In genomic region chr5:142697846-142698245, GRCh38 we compare ENCODE assay signal across 12 cellular contexts. TPM values are rescaled to one million over a fixed set of nuclear protein-coding genes. Genes with fewer than 3 reads are reported as not detected.
DNase-seq lines count a peak whose midpoint lies in the region; ATAC-seq, FAIRE-seq and TF ChIP-seq lines count a peak whose summit lies in the region.
"Had no signal": no experiment of that assay in that cellular context is flagged by ENCODE, and none has a peak within 500 bp of the region (broad histone marks: within the 10 kb centered on the region; RNA-seq: fewer than 3 reads in every experiment).

No MANE protein-coding gene starts in this region.

- H3K18ac ChIP-seq in H1 (ENCODE audit: extremely low read depth, low read length), result no peak overlapping the region

- ATAC-seq in Right ventricle myocardium inferior (peak; percentile 71), HG03135 (IDR thresholded peaks at IDR 0.05; ENCODE audit: unreplicated experiment) (no peak), HG03460 (IDR thresholded peaks at IDR 0.05; ENCODE audit: unreplicated experiment) (no peak), GM18873 (IDR thresholded peaks at IDR 0.05; ENCODE audit: low FRiP score, unreplicated experiment) (no peak)
- ATAC-seq: GM12878 had no signal

- H2BK5ac ChIP-seq in H1 (ENCODE audit: low read depth, low read length), result peak overlapping the region; percentile 41; the same call in 1 of the 2 replicates

- H3K9ac ChIP-seq in H1 (replicated peaks in 1 of 4; ENCODE audit: extremely low read depth in 1 of 4, low read depth in 3 of 4, low read length in 3 of 4), result no peak overlapping the region; a peak in 2 of 7 replicates

- H2BK120ac ChIP-seq in H1 (replicated peaks; ENCODE audit: low read depth, low read length), result no peak overlapping the region

- TF ChIP-seq POLR2A in H1 (IDR thresholded peaks at IDR 0.05; ENCODE audit: control extremely low read depth in 1 of 2, low read depth in 2 of 2, low read length in 2 of 2) (no peak), uterus (IDR thresholded peaks at IDR 0.05) (no peak)

- 85% methylated on average over 3 of the region's 3 CpGs; no CpG with 5 or more reads in 1 of the 2 experiments for WGBS in H1 (ENCODE audit: extremely low coverage in 1 of 2, insufficient coverage in 1 of 2, insufficient read length in 1 of 2, insufficient replicate concordance in 2 of 2, low coverage in 1 of 2, low lambda C conversion rate in 2 of 2, missing lambda C conversion rate in 1 of 2), 2 experiments

- H2BK20ac ChIP-seq in H1 (ENCODE audit: low read length), result peak overlapping the region; percentile 24

- H3K79me2 ChIP-seq in H1 (ENCODE audit: control insufficient read depth in 1 of 2, insufficient read depth in 2 of 2, low read length in 2 of 2), result no peaks in the 10 kb centered on the region

- H3K4me1 ChIP-seq in H1 (replicated peaks in 1 of 4; ENCODE audit: control insufficient read depth in 3 of 4, insufficient read depth in 4 of 4, low read length in 3 of 4), result peaks cover 2 to 26% (median 11%) of the 10 kb centered on the region in 4 experiments
- H3K4me1 ChIP-seq in uterus, result peaks cover 8 to 13% of the 10 kb centered on the region in 2 donors

- H3K27me3 ChIP-seq in H1 (replicated peaks in 1 of 4; ENCODE audit: control insufficient read depth in 3 of 4, extremely low read depth in 1 of 4, insufficient read depth in 3 of 4, low read length in 3 of 4) (no peaks in the 10 kb centered on the region), uterus (no peaks in the 10 kb centered on the region)

- FAIRE-seq in H1 (lab: Jason Lieb, UNC), result no peak
- FAIRE-seq: GM12878 had no signal

- CTCF ChIA-PET in H1 (lab: Charles Lee; ENCODE audit: partially characterized antibody), result interaction anchor here (1.0 to 29.7 kb wide), 34 partner anchors 9 to 644 kb away, joined by 3 to 605 read pairs (median 5); partner anchors contain the start of gene FGF1

- DNase-seq in Right ventricle myocardium inferior (ENCODE audit: missing footprints) (peak; percentile 68), cardiac septum (ENCODE audit: low spot score) (no peak), H1 (ENCODE audit: low read depth in 1 of 2, low spot score in 2 of 2) (no peak), mucosa of gallbladder (ENCODE audit: low spot score) (peak; percentile 34), uterus (peak; percentile 59 to 60)
- DNase-seq: activated naive CD8-positive, alpha-beta T cell treated with anti-CD3 and anti-CD28 coated beads for 36 hours; stimulated activated CD4-positive, alpha-beta T cell treated with anti-CD3 and anti-CD28 coated beads, Interleukin-12 subunit alpha, Interleukin-12 subunit beta, amount 100 ng/mL, for 4 hours had no signal

- POLR2A ChIA-PET in H1 (lab: Charles Lee; ENCODE audit: partially characterized antibody), result interaction anchor here (1.6 kb wide), 1 partner anchor 42 kb away, joined by 5 read pairs; no protein-coding TSS in a partner anchor

- no peak overlapping the region for H3K4me2 ChIP-seq in H1 (ENCODE audit: insufficient read depth in 1 of 2, low read depth in 2 of 2, low read length in 2 of 2)

- 0 out of 2 replicates have a peak overlapping the region, but pooled peaks have one; percentile 7 for H2BK12ac ChIP-seq in H1 (ENCODE audit: low read depth, low read length)

- H3K79me1 ChIP-seq in H1 (ENCODE audit: low read depth, low read length), result no peaks in the 10 kb centered on the region

- H4K8ac ChIP-seq in H1 (ENCODE audit: extremely low read depth, insufficient read depth, low read length), result no peak overlapping the region

- H3K27ac ChIP-seq in H1 (ENCODE audit: low read depth, low read length), result no peak overlapping the region
- peak overlapping the region; percentile 63 to 64 for H3K27ac ChIP-seq in uterus

- H2BK15ac ChIP-seq in H1 (ENCODE audit: low read length), result no peak overlapping the region

- H2AFZ ChIP-seq in H1 (ENCODE audit: low read length), result no peak overlapping the region

- no peak overlapping the region for H3K23ac ChIP-seq in H1 (ENCODE audit: insufficient read length)

- H2AK5ac ChIP-seq in H1 (ENCODE audit: low read depth, low read length), result no peak overlapping the region

- H3K56ac ChIP-seq in H1 (replicated peaks; ENCODE audit: insufficient read length, low read depth, low read length), result no peak overlapping the region

- H3K9me3 ChIP-seq in H1 (ENCODE audit: insufficient read depth in 2 of 2, low read depth in 1 of 2, low read length in 1 of 2) (no peaks in the 10 kb centered on the region), uterus (no peaks in the 10 kb centered on the region)

- no peak overlapping the region for H3K14ac ChIP-seq in H1 (ENCODE audit: insufficient read length)

- no peak overlapping the region for H3K4ac ChIP-seq in H1 (replicated peaks; ENCODE audit: insufficient read length, low read depth, low read length)

- no peak for TF ChIP-seq CTCF in H1 (IDR thresholded peaks at IDR 0.05; ENCODE audit: control extremely low read depth in 1 of 3, insufficient read depth in 1 of 3, low read depth in 1 of 3, low read length in 3 of 3)
- no peak for TF ChIP-seq CTCF in uterus (IDR thresholded peaks at IDR 0.05)

- H3K4me3 ChIP-seq in H1 (ENCODE audit: extremely low read depth in 1 of 4, insufficient read depth in 2 of 4, low read depth in 3 of 4, low read length in 4 of 4) (no peak overlapping the region), uterus (no peak overlapping the region)
- H3K4me3 ChIP-seq: GM12878 had no signal

- intact Hi-C loops in Right ventricle myocardium inferior (cut with DNase I), result loop anchor here (5.0 to 10.0 kb wide), 2 partner anchors 546 to 683 kb away; partner anchors contain the start of gene GNPDA1
- intact Hi-C loops in cardiac septum (cut with DNase I), result loop anchor here (1.0 to 5.0 kb wide), 4 partner anchors 43 to 546 kb away; no protein-coding TSS in a partner anchor
- intact Hi-C loops in uterus (cut with DNase I; ENCODE audit: low total_unique reads), result loop anchor here (5.0 kb wide), 2 partner anchors 41 to 86 kb away; no protein-coding TSS in a partner anchor

- no peak for TF ChIP-seq EP300 in H1 (IDR thresholded peaks at IDR 0.05; ENCODE audit: borderline replicate concordance in 1 of 2, low read depth in 2 of 2, low read length in 2 of 2)

- H3K23me2 ChIP-seq in H1 (ENCODE audit: low read depth, low read length), result peaks cover under 1% of the 10 kb centered on the region; the same call in 1 of the 2 replicates

- H4K5ac ChIP-seq in H1 (ENCODE audit: insufficient read length, low read depth, low read length), result no peak overlapping the region

- H4K20me1 ChIP-seq in H1 (replicated peaks in 1 of 2; ENCODE audit: control insufficient read depth in 1 of 2, insufficient read depth in 2 of 2, low read length in 2 of 2), result no peaks in the 10 kb centered on the region

- no peak for TF ChIP-seq RAD21 in H1 (IDR thresholded peaks at IDR 0.05 in 1 of 2, conservative IDR thresholded peaks at IDR 0.05 in 1 of 2; ENCODE audit: low read depth in 2 of 2, low read length in 2 of 2)

- H3K36me3 ChIP-seq in H1 (ENCODE audit: control insufficient read depth in 2 of 4, insufficient read depth in 4 of 4, low read length in 3 of 4), result no peaks in the 10 kb centered on the region
- H3K36me3 ChIP-seq in uterus, result no peaks in the 10 kb centered on the region

- peak overlapping the region; percentile 45 for H4K91ac ChIP-seq in H1 (replicated peaks; ENCODE audit: insufficient read length, low read length)

TF ChIP-seq in H1, 55 proteins besides CTCF, POLR2A, EP300 and RAD21:
- TF ChIP-seq SP4 (IDR thresholded peaks at IDR 0.05; ENCODE audit: low read length), result no peak
- no peak for TF ChIP-seq RBBP5 (IDR thresholded peaks at IDR 0.05; ENCODE audit: borderline replicate concordance, low read depth, low read length)
- TF ChIP-seq ASH2L (IDR thresholded peaks at IDR 0.05; ENCODE audit: low read length), result no peak
TF ChIP-seq in H1: peak in this region for 0.

RNA-seq across cellular contexts. Expression of gene FGF1, which starts 12.0 kb away (rescaled TPM):
- total RNA-seq in Right ventricle myocardium inferior (57.0 TPM), cardiac septum (70.2 TPM), mucosa of gallbladder (0.98 TPM), uterus (1 to 10 TPM in 2 of 4 donors, under 1 TPM in 1, not detected in 1; 0.51 to 5.7 (median 1.7) TPM)
- 0.11 and 0.50 TPM in 2 replicates for total RNA-seq in H1 (2021; fragmentation: NEBNext Ultra II Directional; extraction: Animal tissue kit (Norgen Biotek cat#: 25700))
- 0.17 and 0.30 TPM in 2 replicates for polyA plus RNA-seq in H1 (2011; rRNA removed)
- polyA plus RNA-seq in H1 (2011; cell fraction: cytosol; rRNA removed), result 0.34 TPM
- polyA plus RNA-seq in H1 (2011; cell fraction: nucleus; rRNA removed), result 0.30 TPM
- polyA plus RNA-seq in H1 (2012, experiment 1 of 2), result 0.15 to 0.66 TPM (median 0.47 TPM) in 4 replicates
- not detected for polyA plus RNA-seq in H1 (2012, experiment 2 of 2)
- polyA plus RNA-seq in H1 (2013, experiment 1 of 2), result 0.26 TPM
- polyA plus RNA-seq in H1 (2013, experiment 2 of 2), result 0.61 TPM
- polyA minus RNA-seq in H1 (2011; rRNA and poly(A)+ RNA removed), result 0.16 and 0.78 TPM in 2 replicates
- polyA minus RNA-seq in H1 (2011; cell fraction: cytosol; rRNA and poly(A)+ RNA removed), result 0.29 TPM
- 1.7 TPM for polyA minus RNA-seq in H1 (2011; cell fraction: nucleus; rRNA and poly(A)+ RNA removed)
- total RNA-seq: activated naive CD8-positive, alpha-beta T cell treated with anti-CD3 and anti-CD28 coated beads for 36 hours; GM12878; NCI-H460 had no signal
- polyA plus RNA-seq: GM12878 had no signal

Comparison
In these comparisons a context has a peak if more than half of its experiments do, and no peak if none do; other contexts are left out.
1. DNase-seq: peak in Right ventricle myocardium inferior (single experiment), mucosa of gallbladder (single experiment) and uterus (2 of 2); none in cardiac septum (single experiment) and H1 (0 of 2).